ENCODE assay signal across 1 cellular context in genomic region chr1:2880812-2881295, GRCh38.
TF ChIP-seq lines count a peak whose summit lies in the region.

No MANE protein-coding gene starts in this region.

TF ChIP-seq in HepG2, 621 proteins besides CTCF, POLR2A, EP300 and RAD21:
- TF ChIP-seq ZNF577 (CRISPR knock-in tag; IDR thresholded peaks at IDR 0.05; ENCODE audit: borderline replicate concordance, low read depth) (no peak), MNT (IDR thresholded peaks at IDR 0.05) (peak; percentile 93)
